29 cellular contexts compared by ENCODE assay signal in the genomic region with DNA sequence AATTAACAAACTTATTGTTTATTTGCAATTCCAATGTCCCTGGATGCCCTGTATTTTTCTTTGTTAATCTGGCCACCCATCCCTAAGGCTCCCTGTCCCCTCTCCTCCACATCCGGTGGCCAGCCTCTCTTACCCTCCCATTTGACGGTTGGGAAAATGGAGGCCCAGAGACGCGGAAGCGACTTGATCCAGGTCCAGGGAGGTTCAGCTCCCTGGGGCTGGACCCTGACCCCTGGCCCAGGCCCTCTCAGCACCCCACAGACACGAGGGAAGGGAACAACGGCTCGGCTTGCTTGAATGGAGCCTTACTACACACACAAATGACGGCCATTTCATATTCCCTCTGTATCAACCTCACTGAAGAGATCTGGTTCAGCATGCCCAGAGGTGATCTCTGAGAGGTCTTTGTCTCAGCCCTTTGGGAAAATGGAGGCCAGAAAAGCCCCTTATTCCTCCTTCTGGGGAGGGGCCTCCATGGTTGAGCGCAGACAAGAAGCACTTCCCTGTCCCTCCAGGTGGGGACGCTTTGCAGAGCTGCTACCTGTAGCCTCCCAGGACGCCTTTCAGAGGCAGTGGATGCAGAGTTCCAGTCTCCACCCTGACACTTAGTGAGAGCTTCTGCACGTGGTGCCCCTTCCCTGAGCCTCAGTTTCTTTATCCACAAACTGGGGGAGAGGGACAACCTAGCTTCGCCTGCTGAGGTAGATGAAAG.
"Had no signal": no experiment of that assay in that cellular context is flagged by ENCODE, and none has a peak within 500 bp of the region (broad histone marks: within the 10 kb centered on the region; RNA-seq: fewer than 3 reads in every experiment).

No MANE protein-coding gene starts in this region.

- H3K9me3 Mint-ChIP-seq: activated naive CD4-positive, alpha-beta T cell treated with anti-CD3 and anti-CD28 coated beads, Interleukin-2, amount 10 ng/mL, durations not matched to agents 7 days and 5 days; activated naive CD8-positive, alpha-beta T cell treated with anti-CD3 and anti-CD28 coated beads, Interleukin-2, amount 10 ng/mL, durations not matched to agents 7 days and 5 days; natural killer cell treated with Interleukin-12 subunit alpha and Interleukin-12 subunit beta and Interleukin-15 and Interleukin-18, amount 100 ng/mL, for 72 hours; stimulated activated memory B cell treated with anti-CD40 and anti-IgM and Interleukin-4, amounts not matched to agents 10 μg/mL and 1 μg/mL and 100 μg/mL, for 72 hours; stimulated activated naive CD8-positive, alpha-beta T cell treated with anti-CD3 and anti-CD28 coated beads, Interleukin-15, amount 100 ng/mL, for 72 hours; type B pancreatic cell had no signal

- DNase-seq: activated CD4-positive, alpha-beta T cell treated with anti-CD3 and anti-CD28 coated beads for 36 hours; activated CD8-positive, alpha-beta memory T cell treated with anti-CD3 and anti-CD28 coated beads for 24 hours; activated effector memory CD4-positive, alpha-beta T cell treated with anti-CD3 and anti-CD28 coated beads, Interleukin-2, amount 50 U/mL, for 16 hours; activated naive CD4-positive, alpha-beta T cell treated with anti-CD3 and anti-CD28 coated beads, Interleukin-2, amount 10 ng/mL, durations not matched to agents 7 days and 5 days; activated naive CD8-positive, alpha-beta T cell treated with anti-CD3 and anti-CD28 coated beads, Interleukin-2, amount 10 ng/mL, durations not matched to agents 7 days and 5 days; cerebellar nuclear complex; colonic mucosa; effector CD8-positive, alpha-beta T cell; left ventricle myocardium inferior; mucosa of descending colon; stimulated activated CD4-positive, alpha-beta T cell treated with anti-CD3 and anti-CD28 coated beads, Interleukin-1b, Interleukin-23, amount 100 ng/mL, for 48 hours; stimulated activated CD4-positive, alpha-beta T cell treated with anti-CD3 and anti-CD28 coated beads, Interleukin-4, amount 100 ng/mL, for 4 hours; stimulated activated CD8-positive, alpha-beta memory T cell treated with anti-CD3 and anti-CD28 coated beads, Interleukin-4, amount 100 ng/mL, for 48 hours; stimulated activated naive CD8-positive, alpha-beta T cell treated with anti-CD3 and anti-CD28 coated beads, Interleukin-15, amount 100 ng/mL, for 72 hours; substantia nigra; T-helper 17 cell; T1000; uterus had no signal

- H3K4me3 ChIP-seq: ascending aorta, cardiac muscle cell, colonic mucosa, left ventricle myocardium inferior, lung, mucosa of descending colon, skin epidermis, uterus had no signal

- H3K27me3 ChIP-seq: ascending aorta, cardiac muscle cell, colonic mucosa, uterus had no signal

- H3K27ac ChIP-seq: ascending aorta, cardiac muscle cell, colonic mucosa, left ventricle myocardium inferior, skin epidermis, uterus had no signal

- H3K27ac Mint-ChIP-seq: activated CD4-positive, alpha-beta T cell treated with anti-CD3 and anti-CD28 coated beads for 36 hours; activated naive CD4-positive, alpha-beta T cell treated with anti-CD3 and anti-CD28 coated beads, Interleukin-2, amount 10 ng/mL, durations not matched to agents 7 days and 5 days; activated naive CD8-positive, alpha-beta T cell treated with anti-CD3 and anti-CD28 coated beads, Interleukin-2, amount 10 ng/mL, durations not matched to agents 7 days and 5 days; natural killer cell treated with Interleukin-12 subunit alpha and Interleukin-12 subunit beta and Interleukin-15 and Interleukin-18, amount 100 ng/mL, for 72 hours; stimulated activated memory B cell treated with anti-CD40 and anti-IgM and Interleukin-4, amounts not matched to agents 10 μg/mL and 1 μg/mL and 100 μg/mL, for 72 hours; T-helper 17 cell; type B pancreatic cell had no signal

- H3K36me3 Mint-ChIP-seq: activated naive CD4-positive, alpha-beta T cell treated with anti-CD3 and anti-CD28 coated beads, Interleukin-2, amount 10 ng/mL, durations not matched to agents 7 days and 5 days; activated naive CD8-positive, alpha-beta T cell treated with anti-CD3 and anti-CD28 coated beads, Interleukin-2, amount 10 ng/mL, durations not matched to agents 7 days and 5 days; brain; natural killer cell treated with Interleukin-12 subunit alpha and Interleukin-12 subunit beta and Interleukin-15 and Interleukin-18, amount 100 ng/mL, for 72 hours; stimulated activated memory B cell treated with anti-CD40 and anti-IgM and Interleukin-4, amounts not matched to agents 10 μg/mL and 1 μg/mL and 100 μg/mL, for 72 hours; type B pancreatic cell had no signal

- H3K4me1 ChIP-seq: ascending aorta, colonic mucosa, left ventricle myocardium inferior, uterus had no signal

- H3K36me3 ChIP-seq: ascending aorta, cardiac muscle cell, colonic mucosa, left ventricle myocardium inferior, uterus had no signal

- ATAC-seq: activated CD4-positive, alpha-beta T cell treated with anti-CD3 and anti-CD28 coated beads for 36 hours; mucosa of descending colon; natural killer cell treated with Interleukin-12 subunit alpha and Interleukin-12 subunit beta and Interleukin-15 and Interleukin-18, amount 100 ng/mL, for 72 hours; sciatic nerve; stimulated activated memory B cell treated with anti-CD40 and anti-IgM and Interleukin-4, amounts not matched to agents 10 μg/mL and 1 μg/mL and 100 μg/mL, for 72 hours; stimulated activated naive CD8-positive, alpha-beta T cell treated with anti-CD3 and anti-CD28 coated beads, Interleukin-15, amount 100 ng/mL, for 72 hours; T-helper 17 cell had no signal

- H3K9me3 ChIP-seq: ascending aorta, colonic mucosa, left ventricle myocardium inferior, mucosa of descending colon, uterus had no signal

- H3K4me3 Mint-ChIP-seq: activated CD4-positive, alpha-beta T cell treated with anti-CD3 and anti-CD28 coated beads for 36 hours; activated naive CD4-positive, alpha-beta T cell treated with anti-CD3 and anti-CD28 coated beads, Interleukin-2, amount 10 ng/mL, durations not matched to agents 7 days and 5 days; activated naive CD8-positive, alpha-beta T cell treated with anti-CD3 and anti-CD28 coated beads, Interleukin-2, amount 10 ng/mL, durations not matched to agents 7 days and 5 days; brain; natural killer cell treated with Interleukin-12 subunit alpha and Interleukin-12 subunit beta and Interleukin-15 and Interleukin-18, amount 100 ng/mL, for 72 hours; stimulated activated memory B cell treated with anti-CD40 and anti-IgM and Interleukin-4, amounts not matched to agents 10 μg/mL and 1 μg/mL and 100 μg/mL, for 72 hours; stimulated activated naive CD8-positive, alpha-beta T cell treated with anti-CD3 and anti-CD28 coated beads, Interleukin-15, amount 100 ng/mL, for 72 hours; T-helper 17 cell; type B pancreatic cell had no signal

- FAIRE-seq: frontal cortex, islet of Langerhans had no signal

- H3K27me3 Mint-ChIP-seq: activated CD4-positive, alpha-beta T cell treated with anti-CD3 and anti-CD28 coated beads for 36 hours; stimulated activated memory B cell treated with anti-CD40 and anti-IgM and Interleukin-4, amounts not matched to agents 10 μg/mL and 1 μg/mL and 100 μg/mL, for 72 hours; stimulated activated naive CD8-positive, alpha-beta T cell treated with anti-CD3 and anti-CD28 coated beads, Interleukin-15, amount 100 ng/mL, for 72 hours had no signal
